Comparison of ENCODE assay signal across 1 cellular context in genomic region chr11:130091169-130091568, GRCh38. TPM values are rescaled to one million over a fixed set of nuclear protein-coding genes. Genes with fewer than 3 reads are reported as not detected.
DNase-seq lines count a peak whose midpoint lies in the region; TF ChIP-seq lines count a peak whose summit lies in the region.
"Not testable (repeated sequence)": the region's sequence is repeated elsewhere in the genome, so short reads cannot be mapped to it uniquely, and the experiment has no call there.

No MANE protein-coding gene starts in this region.

- H3K4me3 Mint-ChIP-seq in glutamatergic neuron (ENCODE audit: unreplicated experiment), result not testable (repeated sequence)

- peak; percentile 35 for DNase-seq in glutamatergic neuron

- H3K36me3 Mint-ChIP-seq in glutamatergic neuron (ENCODE audit: unreplicated experiment), result not testable (repeated sequence)

- not testable (repeated sequence) for TF ChIP-seq CTCF in glutamatergic neuron (IDR thresholded peaks at IDR 0.05; ENCODE audit: partially characterized antibody, unreplicated experiment)

- peaks cover 16% of the 10 kb centered on the region for H3K4me1 Mint-ChIP-seq in glutamatergic neuron (ENCODE audit: low read depth, unreplicated experiment)

- not testable (repeated sequence) for H3K9me3 Mint-ChIP-seq in glutamatergic neuron (ENCODE audit: unreplicated experiment)

- H3K27me3 Mint-ChIP-seq in glutamatergic neuron (ENCODE audit: unreplicated experiment), result not testable (repeated sequence)

- H3K27ac Mint-ChIP-seq in glutamatergic neuron (ENCODE audit: unreplicated experiment), result not testable (repeated sequence)

RNA-seq across cellular contexts. Expression of gene APLP2, which starts 21.5 kb away (rescaled TPM):
- total RNA-seq in glutamatergic neuron (ENCODE audit: unreplicated experiment), result 183 TPM
